1 cellular context compared by ENCODE assay signal in genomic region chr9:20314981-20315380, GRCh38.
TF ChIP-seq lines count a peak whose summit lies in the region.

No MANE protein-coding gene starts in this region.

TF ChIP-seq in IMR-90, 13 proteins besides CTCF, POLR2A, EP300 and RAD21 (continued from another document):
- TF ChIP-seq MAZ (IDR thresholded peaks at IDR 0.05; ENCODE audit: borderline replicate concordance, low read depth, low read length) (no peak), FOS (IDR thresholded peaks at IDR 0.05; ENCODE audit: low read depth, low read length) (no peak), CEBPB (IDR thresholded peaks at IDR 0.05; ENCODE audit: low read depth, low read length) (no peak), BHLHE40 (IDR thresholded peaks at IDR 0.05; ENCODE audit: low read depth, low read length) (no peak)
